9 cellular contexts compared by ENCODE assay signal in genomic region chr9:109887079-109887478, GRCh38.
DNase-seq lines count a peak whose midpoint lies in the region; ATAC-seq and TF ChIP-seq lines count a peak whose summit lies in the region.
"Had no signal": no experiment of that assay in that cellular context is flagged by ENCODE, and none has a peak within 500 bp of the region (broad histone marks: within the 10 kb centered on the region; RNA-seq: fewer than 3 reads in every experiment).

No MANE protein-coding gene starts in this region.

- H3K4me1 ChIP-seq in left lung, result peaks cover 9 to 16% of the 10 kb centered on the region in 2 donors

- no peaks in the 10 kb centered on the region for H3K36me3 ChIP-seq in left lung

- peak; percentile 33 for DNase-seq in amniotic stem cell (lab: John Stamatoyannopoulos, UW)
- DNase-seq in left lung, result no peak
- DNase-seq in NCI-H1694 treated with DMSO at 0.1 percent for 48 hours (lab: John Stamatoyannopoulos, UW), result no peak
- DNase-seq: NK-92 treated with Interleukin-12 subunit alpha and Interleukin-12 subunit beta, amount 100 ng/mL, for 24 hours had no signal

- H3K27ac ChIP-seq in left lung, result no peak overlapping the region

- no peaks in the 10 kb centered on the region for H3K27me3 ChIP-seq in left lung

- no peak overlapping the region for H3K4me3 ChIP-seq in left lung

- intact Hi-C loops in left lung (cut with DNase I), result no loop called here

- ATAC-seq in GM18517 (IDR thresholded peaks at IDR 0.05; ENCODE audit: unreplicated experiment), result peak; percentile 10
- peak; percentile 13 for ATAC-seq in HG03342 (IDR thresholded peaks at IDR 0.05; ENCODE audit: unreplicated experiment)
- ATAC-seq in left lung, result peak; percentile 39
- no peak for ATAC-seq in HG03521 (IDR thresholded peaks at IDR 0.05; ENCODE audit: unreplicated experiment)
- ATAC-seq in GM21526 (IDR thresholded peaks at IDR 0.05; ENCODE audit: low FRiP score, unreplicated experiment), result no peak
- ATAC-seq in HG02885 (IDR thresholded peaks at IDR 0.05; ENCODE audit: poor library complexity, unreplicated experiment), result no peak

- no peak for TF ChIP-seq CTCF in left lung (IDR thresholded peaks at IDR 0.05)

- H3K9me3 ChIP-seq in left lung, result no peaks in the 10 kb centered on the region

Comparison
In these comparisons a context has a peak if more than half of its experiments do, and no peak if none do; other contexts are left out.
1. ATAC-seq: peak in GM18517 (single experiment), HG03342 (single experiment) and left lung (single experiment); none in HG03521 (single experiment), GM21526 (single experiment) and HG02885 (single experiment).